Comparison of ENCODE assay signal across 23 cellular contexts in the genomic region with DNA sequence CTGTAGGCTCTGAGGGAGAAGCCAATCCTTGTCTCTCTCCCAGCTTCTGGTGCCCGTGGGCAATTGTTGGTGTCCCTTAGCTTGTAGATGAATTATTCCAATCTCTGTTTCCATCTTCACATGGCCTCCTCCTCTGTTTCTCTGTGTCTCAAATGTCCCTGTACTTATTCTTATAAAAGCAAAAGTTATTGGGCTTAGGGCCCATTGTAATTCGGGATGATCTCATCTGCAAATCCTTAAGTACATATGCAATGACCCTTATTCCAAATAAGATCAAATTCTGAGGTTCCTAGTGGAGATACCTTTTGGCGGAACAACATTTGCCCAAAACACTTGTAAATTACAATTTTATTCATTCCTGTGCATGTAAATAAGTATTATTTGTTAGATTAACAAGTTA.
"Had no signal": no experiment of that assay in that cellular context is flagged by ENCODE, and none has a peak within 500 bp of the region (broad histone marks: within the 10 kb centered on the region; RNA-seq: fewer than 3 reads in every experiment).

No MANE protein-coding gene starts in this region.

- H3K36me3 ChIP-seq: colonic mucosa, esophagus squamous epithelium, gastrocnemius medialis, heart right ventricle, left lung, lower lobe of right lung had no signal

- DNase-seq: colonic mucosa; cortex of kidney; effector CD8-positive, alpha-beta T cell; effector memory CD8-positive, alpha-beta T cell; endodermal cell; erythroblast; esophagus squamous epithelium; foreskin fibroblast; foreskin melanocyte; gastrocnemius medialis; glutamatergic neuron; head of caudate nucleus; heart right ventricle; hippocampal formation; left cardiac atrium; left lung; left ventricle myocardium superior; lower lobe of right lung; mesendoderm; midbrain; naive thymus-derived CD4-positive, alpha-beta T cell had no signal

- H3K27me3 ChIP-seq: colonic mucosa, esophagus squamous epithelium, gastrocnemius medialis, heart right ventricle, left lung had no signal

- ATAC-seq: effector memory CD8-positive, alpha-beta T cell; esophagus mucosa; gastrocnemius medialis; heart right ventricle; left cardiac atrium; left lung; left ventricle myocardium superior; lower lobe of right lung; naive thymus-derived CD4-positive, alpha-beta T cell had no signal

- H3K9me3 ChIP-seq: colonic mucosa, esophagus squamous epithelium, gastrocnemius medialis, heart right ventricle, left lung, lower lobe of right lung had no signal

- H3K27ac ChIP-seq: colonic mucosa, epithelial cell of prostate, esophagus squamous epithelium, gastrocnemius medialis, heart right ventricle, left lung, lower lobe of right lung had no signal

- H3K4me3 ChIP-seq: colonic mucosa, esophagus squamous epithelium, gastrocnemius medialis, heart right ventricle, left lung, lower lobe of right lung had no signal

- H3K4me1 ChIP-seq: colonic mucosa, esophagus squamous epithelium, gastrocnemius medialis, left lung, lower lobe of right lung had no signal
